In genomic region chr15:80783275-80783674, GRCh38 we compare ENCODE assay signal across 16 cellular contexts. TPM values are rescaled to one million over a fixed set of nuclear protein-coding genes. Genes with fewer than 3 reads are reported as not detected.
DNase-seq lines count a peak whose midpoint lies in the region; ATAC-seq and TF ChIP-seq lines count a peak whose summit lies in the region.
"Had no signal": no experiment of that assay in that cellular context is flagged by ENCODE, and none has a peak within 500 bp of the region (broad histone marks: within the 10 kb centered on the region; RNA-seq: fewer than 3 reads in every experiment).

No MANE protein-coding gene starts in this region.

- no peaks in the 10 kb centered on the region for H3K79me2 ChIP-seq in DND-41 (ENCODE audit: insufficient read depth, low read length)

- H3K9me3 ChIP-seq in AG04450 (ENCODE audit: control insufficient read depth, insufficient read depth, low read length) (peaks cover 5% of the 10 kb centered on the region; the same call in 1 of the 2 replicates), DND-41 (ENCODE audit: insufficient read depth, low read length, severe bottlenecking) (no peaks in the 10 kb centered on the region), T-helper 17 cell (ENCODE audit: control insufficient read depth, low read length, poor library complexity, severe bottlenecking) (no peaks in the 10 kb centered on the region), HAP-1 (no peaks in the 10 kb centered on the region)
- H3K9me3 ChIP-seq: BE2C, SJCRH30 had no signal

- 0 out of 2 replicates have a peak, but pooled peaks cover 5% of the 10 kb centered on the region for H4K20me1 ChIP-seq in DND-41 (ENCODE audit: insufficient read depth, low read length)

- H3K4me1 ChIP-seq in DND-41 (ENCODE audit: insufficient read depth, low read length), result no peaks in the 10 kb centered on the region
- no peaks in the 10 kb centered on the region; the same call in 1 of the 2 replicates for H3K4me1 ChIP-seq in HAP-1
- H3K4me1 ChIP-seq: BE2C, SJCRH30 had no signal

- peaks cover 8% of the 10 kb centered on the region for H3K4me1 Mint-ChIP-seq in T-helper 17 cell

- H3K4me3 ChIP-seq in AG04450 (ENCODE audit: low read depth, low read length) (peak overlapping the region; percentile 89; the same call in 1 of the 2 replicates), DND-41 (ENCODE audit: low read depth in 1 of 2, low read length in 2 of 2) (no peak overlapping the region), fibroblast of the aortic adventitia (ENCODE audit: low read depth, low read length) (peak overlapping the region; percentile 97), HAP-1 (no peak overlapping the region)
- H3K4me3 ChIP-seq: SJCRH30 had no signal

- H3K36me3 ChIP-seq in DND-41 (ENCODE audit: insufficient read depth, low read length) (no peaks in the 10 kb centered on the region), HAP-1 (replicated peaks) (no peaks in the 10 kb centered on the region)
- H3K36me3 ChIP-seq: BE2C, SJCRH30 had no signal

- no peak overlapping the region for H3K9ac ChIP-seq in DND-41 (ENCODE audit: low read depth, low read length)

- in situ Hi-C loops in HAP-1 (cut with MboI; ENCODE audit: low sequenced_read_pairs), result no loop called here

- no peak overlapping the region for H3K4me3 Mint-ChIP-seq in T-helper 17 cell
- H3K4me3 Mint-ChIP-seq: CD8-positive, alpha-beta memory T cell had no signal

- ATAC-seq in DND-41 (ENCODE audit: insufficient read depth, low read depth) (peak; percentile 85), T-helper 17 cell (no peak), HG03571 (IDR thresholded peaks at IDR 0.05; ENCODE audit: unreplicated experiment) (no peak)

- no peak for TF ChIP-seq CTCF in AG04450 (IDR thresholded peaks at IDR 0.05; ENCODE audit: low read depth, low read length)
- TF ChIP-seq CTCF in DND-41 (IDR thresholded peaks at IDR 0.05; ENCODE audit: borderline replicate concordance, extremely low read depth, low read length, poor library complexity, severe bottlenecking), result no peak
- no peak for TF ChIP-seq CTCF in fibroblast of the aortic adventitia (IDR thresholded peaks at IDR 0.05; ENCODE audit: insufficient read depth, low read length)

- peak overlapping the region; percentile 29 for H3K27ac Mint-ChIP-seq in T-helper 17 cell

- POLR2A ChIA-PET in AG04450 (lab: Yijun Ruan, JAX), result no interaction called here

- no peaks in the 10 kb centered on the region for H3K27me3 ChIP-seq in AG04450 (ENCODE audit: control insufficient read depth, insufficient read depth, low read length)
- H3K27me3 ChIP-seq in DND-41 (ENCODE audit: insufficient read depth, low read length, poor library complexity), result no peaks in the 10 kb centered on the region
- H3K27me3 ChIP-seq in HAP-1 (ENCODE audit: low read depth), result peaks cover 39% of the 10 kb centered on the region

- H3K27me3 Mint-ChIP-seq in T-helper 17 cell, result peaks cover 62% of the 10 kb centered on the region

- no peak overlapping the region for H2AFZ ChIP-seq in DND-41 (ENCODE audit: low read depth, low read length)

- H3K4me2 ChIP-seq in DND-41 (ENCODE audit: insufficient read depth, low read length), result no peak overlapping the region

- CTCF ChIA-PET in AG04450 (lab: Charles Lee), result interaction anchor here (0.8 to 2.2 kb wide), 3 partner anchors 187 to 328 kb away, joined by 3 to 9 read pairs (median 5); no protein-coding TSS in a partner anchor

- DNase-seq in AG04450 (ENCODE audit: low read depth, low spot score), result no peak
- peak; percentile 21 for DNase-seq in DND-41
- no peak for DNase-seq in T-helper 17 cell
- DNase-seq in fibroblast of the aortic adventitia (ENCODE audit: low read depth), result no peak
- DNase-seq in HAP-1 (ENCODE audit: low spot score in 2 of 2), result no peak
- no peak for DNase-seq in NCI-H82 (lab: John Stamatoyannopoulos, UW)
- DNase-seq: ACHN; BE2C; CD8-positive, alpha-beta memory T cell; DMS79 treated with DMSO at 0.1 percent for 48 hours; Kasumi-1; NCI-H1105 treated with DMSO at 0.1 percent for 48 hours; NCI-H1694 treated with DMSO at 0.1 percent for 48 hours; SJCRH30 had no signal

- H3K36me3 Mint-ChIP-seq in T-helper 17 cell (ENCODE audit: low read depth), result peaks cover 2% of the 10 kb centered on the region
- H3K36me3 Mint-ChIP-seq: CD8-positive, alpha-beta memory T cell had no signal

- H3K27ac ChIP-seq in AG04450 (ENCODE audit: low read depth, low read length) (no peak overlapping the region), DND-41 (ENCODE audit: low read length) (no peak overlapping the region)
- H3K27ac ChIP-seq: RWPE1, SJCRH30 had no signal

RNA-seq across cellular contexts. Expression of gene CEMIP, which starts 4.1 kb away (rescaled TPM):
- polyA plus RNA-seq in AG04450 (2011; rRNA removed), result 221 and 231 TPM in 2 replicates
- 230 and 317 TPM in 2 replicates for polyA minus RNA-seq in AG04450 (2011; rRNA and poly(A)+ RNA removed)
- under 1 TPM; 0.15 to 0.42 TPM for total RNA-seq in T-helper 17 cell
- total RNA-seq in fibroblast of the aortic adventitia (ENCODE audit: low replicate concordance), result 225 and 249 TPM in 2 replicates
- total RNA-seq: CD8-positive, alpha-beta memory T cell had no signal
- polyA plus RNA-seq: CD8-positive, alpha-beta memory T cell had no signal

Comparison
In these comparisons a context has a peak if more than half of its experiments do, and no peak if none do; other contexts are left out.
1. H3K4me3 ChIP-seq: peak in AG04450 (single experiment) and fibroblast of the aortic adventitia (single experiment); none in DND-41 (0 of 2) and HAP-1 (single experiment).
2. RNA of gene CEMIP, which starts 4.1 kb away (total RNA-seq): 225 to 249 TPM in fibroblast of the aortic adventitia; 0.15 to 0.42 TPM in T-helper 17 cell; every median in the first group is over 100 times any median in the second.